8 cellular contexts compared by ENCODE assay signal in the genomic region with DNA sequence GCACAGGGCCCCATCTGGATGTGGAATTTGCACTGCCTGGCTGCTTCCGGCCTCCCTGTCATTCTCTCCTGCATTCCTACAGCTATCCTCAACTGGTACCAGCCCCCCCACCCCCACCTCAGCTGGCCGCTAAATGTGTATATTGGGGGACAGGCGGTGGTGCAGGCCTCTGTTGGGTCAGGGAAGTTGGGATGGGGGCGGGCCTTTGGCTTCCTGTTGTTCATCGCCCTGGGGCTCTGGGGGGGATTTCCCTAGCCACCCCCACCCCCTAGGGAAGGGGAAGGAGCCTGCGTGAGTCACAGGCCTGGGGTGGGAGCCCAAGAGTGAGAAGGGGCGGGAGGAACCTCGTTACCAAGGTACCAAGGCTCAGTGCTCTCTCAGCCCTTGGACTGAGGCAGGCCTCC. TPM values are rescaled to one million over a fixed set of nuclear protein-coding genes. Genes with fewer than 3 reads are reported as not detected.
DNase-seq lines count a peak whose midpoint lies in the region; ATAC-seq and TF ChIP-seq lines count a peak whose summit lies in the region.

No MANE protein-coding gene starts in this region.

- in situ Hi-C loops in brain microvascular endothelial cell (cut with HindIII; ENCODE audit: low pct_ligation_motif_present, low sequenced_read_pairs) = no loop called here

- no peaks in the 10 kb centered on the region for H3K9me3 ChIP-seq in mucosa of descending colon
- H3K9me3 ChIP-seq in stomach = no peaks in the 10 kb centered on the region

- DNase-seq in HFF-Myc (ENCODE audit: extremely low read depth, low read depth) (peak; percentile 80), UCSD-AML1 (lab: John Stamatoyannopoulos, UW; ENCODE audit: unreplicated experiment) (peak; percentile 87), brain microvascular endothelial cell (peak; percentile 79), mucosa of descending colon (peak; percentile 40 to 85 (median 47)), stomach (no peak), GOT3 (lab: John Stamatoyannopoulos, UW) (no peak)

- no peaks in the 10 kb centered on the region for H3K27me3 ChIP-seq in ACC112 (ENCODE audit: insufficient read depth, low read length)
- no peaks in the 10 kb centered on the region for H3K27me3 ChIP-seq in brain microvascular endothelial cell (replicated peaks)
- H3K27me3 ChIP-seq in stomach = peaks cover 0 to 42% (median 0%) of the 10 kb centered on the region in 3 donors

- H3K36me3 ChIP-seq in ACC112 (ENCODE audit: insufficient read depth, low read length) = no peaks in the 10 kb centered on the region
- H3K36me3 ChIP-seq in brain microvascular endothelial cell (replicated peaks) = peaks cover 3% of the 10 kb centered on the region
- no peaks in the 10 kb centered on the region for H3K36me3 ChIP-seq in mucosa of descending colon (ENCODE audit: low read depth)
- no peaks in the 10 kb centered on the region for H3K36me3 ChIP-seq in stomach

- H3K4me1 ChIP-seq in ACC112 (ENCODE audit: control insufficient read depth, insufficient read depth, low read length, unreplicated experiment) (peaks cover 35% of the 10 kb centered on the region), mucosa of descending colon (ENCODE audit: low read depth) (no peaks in the 10 kb centered on the region), stomach (peaks cover 0 to 20% (median 4%) of the 10 kb centered on the region in 4 donors)

- no peak overlapping the region for H2AFZ ChIP-seq in ACC112 (ENCODE audit: low read length, unreplicated experiment)

- 7 to 40% (median 32%) methylated on average over 6 to 8 of the region's 8 CpGs for WGBS in stomach, 5 donors

- TF ChIP-seq POLR2A in stomach (IDR thresholded peaks at IDR 0.05) = no peak

- TF ChIP-seq EP300 in stomach (IDR thresholded peaks at IDR 0.05) = no peak

- no peaks in the 10 kb centered on the region for H3K79me2 ChIP-seq in ACC112 (ENCODE audit: control insufficient read depth, insufficient read depth, low read length, unreplicated experiment)

- TF ChIP-seq CTCF in HFF-Myc (IDR thresholded peaks at IDR 0.05; ENCODE audit: low read depth, low read length, missing control alignments) = no peak
- TF ChIP-seq CTCF in brain microvascular endothelial cell (IDR thresholded peaks at IDR 0.05; ENCODE audit: low read depth, low read length, missing control alignments) = no peak
- no peak for TF ChIP-seq CTCF in mucosa of descending colon (IDR thresholded peaks at IDR 0.05)
- TF ChIP-seq CTCF in stomach (IDR thresholded peaks at IDR 0.05) = no peak

- peak; percentile 76 for ATAC-seq in mucosa of descending colon
- ATAC-seq in HG02852 (IDR thresholded peaks at IDR 0.05; ENCODE audit: unreplicated experiment) = no peak

- H3K4me3 ChIP-seq in ACC112 (ENCODE audit: low read depth, low read length) = peak overlapping the region; percentile 53; the same call in 1 of the 2 replicates
- H3K4me3 ChIP-seq in HFF-Myc (replicated peaks; ENCODE audit: low read depth, low read length) = no peak overlapping the region; the same call in 1 of the 2 replicates
- no peak overlapping the region for H3K4me3 ChIP-seq in brain microvascular endothelial cell (ENCODE audit: low read depth, low read length)
- H3K4me3 ChIP-seq in mucosa of descending colon = no peak overlapping the region
- H3K4me3 ChIP-seq in stomach = no peak overlapping the region

- H3K27ac ChIP-seq in ACC112 (ENCODE audit: low read depth, low read length) (peak overlapping the region; percentile 70), brain microvascular endothelial cell (peak overlapping the region; percentile 58), stomach (peak overlapping the region in 3 of 5 donors; percentile 30 to 42 (median 39))

- intact Hi-C loops in mucosa of descending colon (cut with DNase I, micrococcal nuclease) = no loop called here
- intact Hi-C loops in stomach (cut with DNase I; ENCODE audit: low total_unique reads) = loop anchor here (10.0 kb wide), 1 partner anchor 203 kb away; the partner anchor contains the start of gene MEGF8

RNA-seq across cellular contexts. Expression of gene POU2F2, which starts 10.6 kb away (rescaled TPM):
- total RNA-seq in mucosa of descending colon (1 to 10 TPM; 3.9 to 6.8 (median 6.1) TPM), stomach (10 to 100 TPM in 2 of 5 donors, 1 to 10 TPM in 1, under 1 TPM in 2; 0.89 to 23.3 (median 3.9) TPM)
- polyA plus RNA-seq in stomach = 1 to 10 TPM in 2 of 3 donors, under 1 TPM in 1; 0.68 to 2.7 (median 1.8) TPM

RNA-seq across cellular contexts. Expression of gene ZNF574, which starts 45.7 kb away (rescaled TPM):
- total RNA-seq in mucosa of descending colon = 10 to 100 TPM; 11.2 to 17.5 (median 17.0) TPM
- total RNA-seq in stomach = 10 to 100 TPM in 2 of 5 donors, 1 to 10 TPM in 3; 4.6 to 17.0 (median 8.8) TPM
- polyA plus RNA-seq in stomach = 1 to 10 TPM; 5.5 to 5.7 (median 5.5) TPM

RNA-seq across cellular contexts. Expression of gene GRIK5, which starts 51.7 kb away (rescaled TPM):
- total RNA-seq in mucosa of descending colon (10 to 100 TPM in 1 of 3 donors, 1 to 10 TPM in 1, under 1 TPM in 1; 0.67 to 25.8 (median 2.0) TPM), stomach (10 to 100 TPM in 2 of 5 donors, 1 to 10 TPM in 3; 2.2 to 74.1 (median 8.3) TPM)
- 1 to 10 TPM in 2 of 3 donors, under 1 TPM in 1; 0.92 to 3.1 (median 1.1) TPM for polyA plus RNA-seq in stomach

Comparison
In these comparisons a context has a peak if more than half of its experiments do, and no peak if none do; other contexts are left out.
1. DNase-seq: peak in HFF-Myc (single experiment), UCSD-AML1 (single experiment), brain microvascular endothelial cell (single experiment) and mucosa of descending colon (3 of 3); none in stomach (single experiment) and GOT3 (single experiment).
2. Peak in every context shown above with its lines, with median percentiles within 50 percentile points of each other: H3K27ac ChIP-seq.